In the genomic region with DNA sequence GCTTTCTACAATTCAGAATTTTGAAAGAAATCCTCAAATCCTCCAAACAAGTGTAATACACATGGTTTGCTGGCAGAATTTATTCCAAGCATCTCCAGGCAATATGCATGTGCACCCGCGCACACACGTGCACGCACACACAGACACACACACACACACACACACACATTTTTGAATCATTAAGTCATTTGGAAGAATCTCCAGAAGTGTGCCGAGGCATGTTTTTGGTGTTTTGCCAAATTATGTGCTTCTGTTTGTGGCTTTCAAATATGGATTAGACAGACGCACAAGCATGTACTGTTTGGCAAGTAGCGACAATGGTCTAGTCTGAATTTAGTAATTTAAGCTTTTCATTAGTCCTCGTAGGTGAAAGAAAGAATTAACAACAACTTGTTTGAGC, we compare ENCODE assay signal across 11 cellular contexts. TPM values are rescaled to one million over a fixed set of nuclear protein-coding genes. Genes with fewer than 3 reads are reported as not detected.
A peak's percentile ranks its signal among the peaks of the same experiment; 100 is the strongest.
DNase-seq lines count a peak whose midpoint lies in the region; ATAC-seq, FAIRE-seq and TF ChIP-seq lines count a peak whose summit lies in the region.
"Had no signal": no experiment of that assay in that cellular context is flagged by ENCODE, and none has a peak within 500 bp of the region (broad histone marks: within the 10 kb centered on the region; RNA-seq: fewer than 3 reads in every experiment).

No MANE protein-coding gene starts in this region.

- H3K9me3 ChIP-seq in A673 (ENCODE audit: low read depth, low read length, poor library complexity, severe bottlenecking) = no peaks in the 10 kb centered on the region
- no peaks in the 10 kb centered on the region for H3K9me3 ChIP-seq in effector memory CD4-positive, alpha-beta T cell (ENCODE audit: control insufficient read depth, low read length)
- H3K9me3 ChIP-seq: ovary had no signal

- H3K27me3 ChIP-seq in A673 (replicated peaks; ENCODE audit: insufficient read depth, low read depth, low read length, poor library complexity) (no peaks in the 10 kb centered on the region), bronchial epithelial cell (ENCODE audit: control insufficient read depth, insufficient read depth, low read length) (no peaks in the 10 kb centered on the region)
- H3K27me3 ChIP-seq in effector memory CD4-positive, alpha-beta T cell (replicated peaks; ENCODE audit: control insufficient read depth, insufficient read depth, low read length, poor library complexity, severe bottlenecking) = peaks cover 4% of the 10 kb centered on the region
- H3K27me3 ChIP-seq: ovary had no signal

- H3K27ac ChIP-seq in A673 (ENCODE audit: low read depth, low read length, poor library complexity, severe bottlenecking) = no peak overlapping the region
- no peak overlapping the region for H3K27ac ChIP-seq in effector memory CD4-positive, alpha-beta T cell (ENCODE audit: insufficient read depth, low read length, poor library complexity, severe bottlenecking)
- H3K27ac ChIP-seq: ovary had no signal

- DNase-seq in A673 (ENCODE audit: low spot score) (peak; percentile 42), NCI-H1105 (lab: John Stamatoyannopoulos, UW) (peak; percentile 9), bronchial epithelial cell (ENCODE audit: low read depth) (peak; percentile 96), kidney tubule cell (ENCODE audit: low spot score) (peak; percentile 70), NCI-H128 (lab: John Stamatoyannopoulos, UW; ENCODE audit: unreplicated experiment) (no peak), NCI-H1930 (lab: John Stamatoyannopoulos, UW) (no peak)
- no peak for DNase-seq in effector memory CD4-positive, alpha-beta T cell
- DNase-seq: NCI-H1417, SHP77 had no signal

- no peak for ATAC-seq in HG03571 (IDR thresholded peaks at IDR 0.05; ENCODE audit: unreplicated experiment)

- CTCF ChIA-PET in A673 (lab: Charles Lee) = no interaction called here

- intact Hi-C loops in A673 (cut with micrococcal nuclease; ENCODE audit: unreplicated experiment) = no loop called here

- H3K4me3 ChIP-seq in A673 (ENCODE audit: low read depth, low read length, poor library complexity, severe bottlenecking) = no peak overlapping the region
- no peak overlapping the region for H3K4me3 ChIP-seq in bronchial epithelial cell (ENCODE audit: low read depth, low read length)
- H3K4me3 ChIP-seq in effector memory CD4-positive, alpha-beta T cell (ENCODE audit: insufficient read depth, low read depth, low read length, poor library complexity, severe bottlenecking) = no peak overlapping the region
- H3K4me3 ChIP-seq: ovary had no signal

- no TSS peak for BruUV-seq in A673 (replicated peaks; lab: Mats Ljungman, UMichigan)

- TF ChIP-seq CTCF in A673 (conservative IDR thresholded peaks at IDR 0.05; ENCODE audit: low read depth, low read length) (no peak), bronchial epithelial cell (IDR thresholded peaks at IDR 0.05; ENCODE audit: insufficient read depth, low read length, severe bottlenecking) (no peak)

- H3K36me3 ChIP-seq in A673 (ENCODE audit: insufficient read depth, low read length, poor library complexity, severe bottlenecking) (no peaks in the 10 kb centered on the region), bronchial epithelial cell (ENCODE audit: control insufficient read depth, insufficient read depth, low read length) (no peaks in the 10 kb centered on the region)
- H3K36me3 ChIP-seq in effector memory CD4-positive, alpha-beta T cell (ENCODE audit: control insufficient read depth, insufficient read depth, low read length) = no peaks in the 10 kb centered on the region
- H3K36me3 ChIP-seq: ovary had no signal

- POLR2A ChIA-PET in A673 (lab: Charles Lee; ENCODE audit: low non-redundant PET) = no interaction called here

- peak; percentile 40 for FAIRE-seq in bronchial epithelial cell (lab: Jason Lieb, UNC)

- H3K4me1 ChIP-seq in A673 (ENCODE audit: insufficient read depth, low read length, poor library complexity, severe bottlenecking) = peaks cover 56% of the 10 kb centered on the region
- no peaks in the 10 kb centered on the region for H3K4me1 ChIP-seq in effector memory CD4-positive, alpha-beta T cell (ENCODE audit: control insufficient read depth, insufficient read depth, low read length, poor library complexity, severe bottlenecking)

RNA-seq across cellular contexts. Expression of a gene that starts 36.7 kb away (rescaled TPM):
- total RNA-seq in A673 (2021) (41.2 and 42.9 TPM in 2 replicates), bronchial epithelial cell (11.6 and 11.9 TPM in 2 replicates)

Comparison
In these comparisons a context has a peak if more than half of its experiments do, and no peak if none do; other contexts are left out.
1. DNase-seq: peak in A673 (single experiment), NCI-H1105 (single experiment), bronchial epithelial cell (single experiment) and kidney tubule cell (single experiment); none in NCI-H128 (single experiment), NCI-H1930 (0 of 2) and effector memory CD4-positive, alpha-beta T cell (0 of 3).